9 cellular contexts compared by ENCODE assay signal in genomic region chr2:189287982-189288494, GRCh38.
DNase-seq lines count a peak whose midpoint lies in the region; ATAC-seq, FAIRE-seq and TF ChIP-seq lines count a peak whose summit lies in the region.
"Had no signal": no experiment of that assay in that cellular context is flagged by ENCODE, and none has a peak within 500 bp of the region (broad histone marks: within the 10 kb centered on the region; RNA-seq: fewer than 3 reads in every experiment).

No MANE protein-coding gene starts in this region.

- BruUV-seq in Caco-2 (replicated peaks; lab: Mats Ljungman, UMichigan) (no TSS peak), PC-3 (replicated peaks; lab: Mats Ljungman, UMichigan) (no TSS peak)

- H3K4me1 Mint-ChIP-seq in Caco-2 (ENCODE audit: low read depth, unreplicated experiment), result peaks cover 15% of the 10 kb centered on the region
- peaks cover 21% of the 10 kb centered on the region for H3K4me1 Mint-ChIP-seq in neural crest cell

- H3K4me1 ChIP-seq in Caco-2 (peaks cover 5% of the 10 kb centered on the region; the same call in 1 of the 2 replicates), PC-3 (ENCODE audit: insufficient read depth, low read length) (peaks cover 35% of the 10 kb centered on the region)

- 0 out of 2 replicates have a peak overlapping the region, but pooled peaks have one; percentile 5 for H3K4me2 ChIP-seq in PC-3 (ENCODE audit: low read length)

- H3K9me3 Mint-ChIP-seq in Caco-2 (ENCODE audit: unreplicated experiment) (peaks cover 9% of the 10 kb centered on the region), neural crest cell (peaks cover 9% of the 10 kb centered on the region)

- peak in 1 of 2 experiments; percentile 60 for DNase-seq in Caco-2
- DNase-seq in PC-3, result peak; percentile 84
- DNase-seq in neural crest cell (ENCODE audit: low read depth, low spot score), result no peak
- DNase-seq in NCI-H2196 (lab: John Stamatoyannopoulos, UW; ENCODE audit: unreplicated experiment), result no peak
- no peak for DNase-seq in NCI-H2196 treated with DMSO at 0.1 percent for 48 hours (lab: John Stamatoyannopoulos, UW; ENCODE audit: unreplicated experiment)

- TF ChIP-seq CTCF in Caco-2 (IDR thresholded peaks at IDR 0.05; ENCODE audit: insufficient read depth in 1 of 2, low read depth in 1 of 2, low read length in 1 of 2, severe bottlenecking in 1 of 2, unreplicated experiment in 1 of 2), result peak; percentile 38 to 64
- peak; percentile 93 for TF ChIP-seq CTCF in PC-3 (conservative IDR thresholded peaks at IDR 0.05; ENCODE audit: low read depth, low read length)
- TF ChIP-seq CTCF in neural crest cell (conservative IDR thresholded peaks at IDR 0.05), result peak; percentile 72

- FAIRE-seq in endometrium (lab: Jason Lieb, UNC), result peak; percentile 97

- no peaks in the 10 kb centered on the region for H3K36me3 ChIP-seq in Caco-2 (ENCODE audit: control insufficient read depth, insufficient read depth, low read length)
- H3K36me3 ChIP-seq in PC-3 (ENCODE audit: low read depth, low read length), result 0 out of 2 replicates have a peak, but pooled peaks cover 3% of the 10 kb centered on the region

- H3K27ac ChIP-seq in PC-3 (ENCODE audit: low read length), result peak overlapping the region; percentile 38

- CTCF ChIA-PET in Caco-2 (lab: Charles Lee) (interaction anchor here (0.8 to 2.1 kb wide), 7 partner anchors 106 to 193 kb away, joined by 3 to 28 read pairs (median 4); no protein-coding TSS in a partner anchor), PC-3 (lab: Charles Lee) (interaction anchor here (0.5 to 1.2 kb wide), 4 partner anchors 58 to 144 kb away, joined by 3 to 4 read pairs (median 3); no protein-coding TSS in a partner anchor)

- POLR2A ChIA-PET in Caco-2 (lab: Charles Lee), result no interaction called here
- POLR2A ChIA-PET in PC-3 (lab: Charles Lee; ENCODE audit: unreplicated experiment), result interaction anchor here (0.5 to 0.6 kb wide), 2 partner anchors 64 to 67 kb away, joined by 5 to 6 read pairs; no protein-coding TSS in a partner anchor

- H3K27ac Mint-ChIP-seq in Caco-2 (ENCODE audit: unreplicated experiment), result no peak overlapping the region
- peak overlapping the region; percentile 86 for H3K27ac Mint-ChIP-seq in neural crest cell (ENCODE audit: unreplicated experiment)
- H3K27ac Mint-ChIP-seq: T-helper 1 cell treated with Interleukin-12 subunit alpha and Interleukin-12 subunit beta and Interleukin-4 antibody, amounts not matched to agents 30 μg/mL and 1 μg/mL, for 36 hours had no signal

- H3K27me3 ChIP-seq in Caco-2 (replicated peaks; ENCODE audit: control insufficient read depth, insufficient read depth, low read length) (no peaks in the 10 kb centered on the region), PC-3 (ENCODE audit: low read length) (no peaks in the 10 kb centered on the region)

- H3K9me3 ChIP-seq in Caco-2, result peaks cover 12% of the 10 kb centered on the region
- peaks cover 8% of the 10 kb centered on the region; the same call in 1 of the 2 replicates for H3K9me3 ChIP-seq in PC-3 (ENCODE audit: low read length)

- no peaks in the 10 kb centered on the region for H3K27me3 Mint-ChIP-seq in Caco-2 (ENCODE audit: insufficient read depth, unreplicated experiment)
- no peaks in the 10 kb centered on the region for H3K27me3 Mint-ChIP-seq in neural crest cell (ENCODE audit: low read depth)

- ATAC-seq in GM18870 (IDR thresholded peaks at IDR 0.05; ENCODE audit: unreplicated experiment) (peak; percentile 94), HG03196 (IDR thresholded peaks at IDR 0.05; ENCODE audit: unreplicated experiment) (peak; percentile 64), PC-3 (peak; percentile 87)

- intact Hi-C loops in Caco-2 (cut with micrococcal nuclease; ENCODE audit: unreplicated experiment) (loop anchor here (1.0 to 10.0 kb wide), 8 partner anchors 59 to 766 kb away; partner anchors contain the start of gene COL5A2), PC-3 (cut with micrococcal nuclease) (loop anchor here (1.0 to 2.0 kb wide), 6 partner anchors 39 to 194 kb away; no protein-coding TSS in a partner anchor)

- no peaks in the 10 kb centered on the region for H4K20me1 ChIP-seq in PC-3 (ENCODE audit: low read length)

- H3K4me3 ChIP-seq in Caco-2 (ENCODE audit: low read depth, low read length), result no peak overlapping the region
- H3K4me3 ChIP-seq in PC-3 (ENCODE audit: low read length), result no peak overlapping the region

- peak overlapping the region; percentile 23; the same call in 1 of the 2 replicates for H2AFZ ChIP-seq in PC-3 (ENCODE audit: low read length)

- no peak overlapping the region for H3K4me3 Mint-ChIP-seq in Caco-2 (ENCODE audit: unreplicated experiment)
- H3K4me3 Mint-ChIP-seq in neural crest cell, result no peak overlapping the region
- H3K4me3 Mint-ChIP-seq: T-helper 1 cell treated with Interleukin-12 subunit alpha and Interleukin-12 subunit beta and Interleukin-4 antibody, amounts not matched to agents 30 μg/mL and 1 μg/mL, for 36 hours had no signal

- no peak overlapping the region for H3K9ac ChIP-seq in PC-3 (ENCODE audit: low read length)

- H3F3A ChIP-seq in PC-3 (ENCODE audit: low read length, unreplicated experiment), result peaks cover 7% of the 10 kb centered on the region

- H3K9me2 ChIP-seq in PC-3 (replicated peaks; ENCODE audit: low read length), result no peaks in the 10 kb centered on the region

- H3K36me3 Mint-ChIP-seq in Caco-2 (ENCODE audit: insufficient read depth, unreplicated experiment), result no peaks in the 10 kb centered on the region
- peaks cover 3% of the 10 kb centered on the region for H3K36me3 Mint-ChIP-seq in neural crest cell (ENCODE audit: low read depth)

- H3K79me2 ChIP-seq in PC-3 (ENCODE audit: low read length), result no peaks in the 10 kb centered on the region
